Comparison of ENCODE assay signal across 18 cellular contexts in genomic region chr15:54789377-54789776, GRCh38.
"Had no signal": no experiment of that assay in that cellular context is flagged by ENCODE, and none has a peak within 500 bp of the region (broad histone marks: within the 10 kb centered on the region; RNA-seq: fewer than 3 reads in every experiment).

No MANE protein-coding gene starts in this region.

- H3K27me3 Mint-ChIP-seq: activated CD4-positive, alpha-beta memory T cell treated with anti-CD3 and anti-CD28 coated beads, Interleukin-2, amount 10 ng/mL, durations not matched to agents 7 days and 5 days had no signal

- H3K27ac ChIP-seq: esophagus muscularis mucosa, right lobe of liver, spleen, WERI-Rb-1 had no signal

- H3K4me3 Mint-ChIP-seq: activated CD4-positive, alpha-beta memory T cell treated with anti-CD3 and anti-CD28 coated beads, Interleukin-2, amount 10 ng/mL, durations not matched to agents 7 days and 5 days; activated CD4-positive, alpha-beta T cell treated with anti-CD3 and anti-CD28 coated beads for 36 hours; activated naive CD8-positive, alpha-beta T cell; immature natural killer cell; natural killer cell had no signal

- H3K4me3 ChIP-seq: esophagus muscularis mucosa, lung, mucosa of descending colon, right lobe of liver, spleen had no signal

- H3K4me1 ChIP-seq: esophagus muscularis mucosa, right lobe of liver, spleen had no signal

- H3K9me3 ChIP-seq: mucosa of descending colon, right lobe of liver had no signal

- H3K36me3 ChIP-seq: esophagus muscularis mucosa, right lobe of liver, spleen, WERI-Rb-1 had no signal

- H3K36me3 Mint-ChIP-seq: activated naive CD8-positive, alpha-beta T cell; immature natural killer cell; natural killer cell had no signal

- H3K27ac Mint-ChIP-seq: activated CD4-positive, alpha-beta memory T cell treated with anti-CD3 and anti-CD28 coated beads, Interleukin-2, amount 10 ng/mL, durations not matched to agents 7 days and 5 days; activated CD4-positive, alpha-beta T cell treated with anti-CD3 and anti-CD28 coated beads for 36 hours; activated naive CD8-positive, alpha-beta T cell; immature natural killer cell; natural killer cell had no signal

- DNase-seq: activated CD4-positive, alpha-beta memory T cell treated with anti-CD3 and anti-CD28 coated beads, Interleukin-2, amount 10 ng/mL, durations not matched to agents 7 days and 5 days; activated CD4-positive, alpha-beta T cell treated with anti-CD3 and anti-CD28 coated beads for 36 hours; activated gamma-delta T cell; activated T-cell treated with anti-CD3 and anti-CD28 coated beads, Interleukin-2, amount 50 U/mL, for 48 hours; cerebellar nuclear complex; immature natural killer cell; left colon; mucosa of descending colon; natural killer cell; right lobe of liver; spleen; stimulated activated CD4-positive, alpha-beta T cell treated with anti-CD3 and anti-CD28 coated beads, Interleukin-2, amount 100 ng/mL, for 24 hours; stimulated activated naive CD4-positive, alpha-beta T cell; trophoblast cell; WERI-Rb-1 had no signal

- H3K4me1 Mint-ChIP-seq: activated CD4-positive, alpha-beta memory T cell treated with anti-CD3 and anti-CD28 coated beads, Interleukin-2, amount 10 ng/mL, durations not matched to agents 7 days and 5 days; activated CD4-positive, alpha-beta T cell treated with anti-CD3 and anti-CD28 coated beads for 36 hours; immature natural killer cell; natural killer cell had no signal

- H3K27me3 ChIP-seq: esophagus muscularis mucosa, right lobe of liver, spleen had no signal

- H3K9me3 Mint-ChIP-seq: activated CD4-positive, alpha-beta memory T cell treated with anti-CD3 and anti-CD28 coated beads, Interleukin-2, amount 10 ng/mL, durations not matched to agents 7 days and 5 days had no signal
